22 cellular contexts compared by ENCODE assay signal in the genomic region with DNA sequence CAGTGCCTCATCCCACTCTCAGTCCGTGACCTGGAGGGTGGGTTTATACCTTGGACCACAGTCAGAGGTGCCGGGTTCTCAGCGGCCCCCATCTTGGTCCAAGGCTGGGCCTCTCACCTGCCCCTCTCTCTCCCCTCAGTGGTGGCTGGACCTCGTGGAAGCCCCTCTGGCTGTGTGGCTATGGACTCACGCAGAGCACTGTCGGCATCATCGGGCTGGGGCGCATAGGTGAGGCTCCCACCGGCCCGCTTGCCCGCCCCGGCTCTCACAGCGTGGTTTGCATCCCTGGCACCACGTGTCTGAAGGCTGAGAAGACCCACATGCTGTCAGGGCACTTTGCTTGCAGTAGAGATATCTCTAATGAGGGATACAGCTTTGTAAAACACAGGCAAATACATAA.
"Had no signal": no experiment of that assay in that cellular context is flagged by ENCODE, and none has a peak within 500 bp of the region (broad histone marks: within the 10 kb centered on the region; RNA-seq: fewer than 3 reads in every experiment).

No MANE protein-coding gene starts in this region.

- H3K9me3 Mint-ChIP-seq: naive thymus-derived CD8-positive, alpha-beta T cell; stimulated activated naive CD8-positive, alpha-beta T cell treated with anti-CD3 and anti-CD28 coated beads, Interleukin-15, amount 100 ng/mL, for 72 hours had no signal

- H3K27ac Mint-ChIP-seq: stimulated activated naive CD8-positive, alpha-beta T cell treated with anti-CD3 and anti-CD28 coated beads, Interleukin-15, amount 100 ng/mL, for 72 hours had no signal

- ATAC-seq: esophagus mucosa; gastrocnemius medialis; left ventricle myocardium superior; lower lobe of right lung; naive thymus-derived CD8-positive, alpha-beta T cell; psoas muscle; right cardiac atrium; stimulated activated naive CD8-positive, alpha-beta T cell treated with anti-CD3 and anti-CD28 coated beads, Interleukin-15, amount 100 ng/mL, for 72 hours; upper lobe of right lung had no signal

- DNase-seq: dorsolateral prefrontal cortex; effector CD4-positive, alpha-beta T cell; foreskin fibroblast; gastrocnemius medialis; head of caudate nucleus; left ventricle myocardium superior; lower lobe of right lung; naive thymus-derived CD8-positive, alpha-beta T cell; psoas muscle; small intestine; stimulated activated CD4-positive, alpha-beta T cell treated with anti-CD3 and anti-CD28 coated beads, Interleukin-15, amount 100 ng/mL, for 24 hours; stimulated activated CD4-positive, alpha-beta T cell treated with anti-CD3 and anti-CD28 coated beads, Interleukin-2, amount 100 ng/mL, for 48 hours; stimulated activated naive CD4-positive, alpha-beta T cell; stimulated activated naive CD8-positive, alpha-beta T cell treated with anti-CD3 and anti-CD28 coated beads, Interleukin-15, amount 100 ng/mL, for 72 hours; transverse colon; upper lobe of right lung; uterus had no signal

- H3K9me3 ChIP-seq: gastrocnemius medialis, lower lobe of right lung, psoas muscle, suprapubic skin, transverse colon, upper lobe of right lung, uterus had no signal

- H3K27me3 ChIP-seq: dorsolateral prefrontal cortex, gastrocnemius medialis, suprapubic skin, transverse colon, upper lobe of right lung, uterus had no signal

- H3K27me3 Mint-ChIP-seq: naive thymus-derived CD8-positive, alpha-beta T cell; stimulated activated naive CD8-positive, alpha-beta T cell treated with anti-CD3 and anti-CD28 coated beads, Interleukin-15, amount 100 ng/mL, for 72 hours had no signal

- H3K9ac ChIP-seq: parathyroid adenoma had no signal

- H3K27ac ChIP-seq: epithelial cell of prostate, gastrocnemius medialis, lower lobe of right lung, parathyroid adenoma, psoas muscle, suprapubic skin, transverse colon, upper lobe of right lung, uterus had no signal

- H3K4me3 ChIP-seq: dorsolateral prefrontal cortex, gastrocnemius medialis, lower lobe of right lung, psoas muscle, suprapubic skin, transverse colon, upper lobe of right lung, uterus had no signal

- H2AFZ ChIP-seq: parathyroid adenoma had no signal

- H3K36me3 ChIP-seq: uterus had no signal

- H3K4me3 Mint-ChIP-seq: stimulated activated naive CD8-positive, alpha-beta T cell treated with anti-CD3 and anti-CD28 coated beads, Interleukin-15, amount 100 ng/mL, for 72 hours had no signal

- H3K4me1 ChIP-seq: parathyroid adenoma had no signal
